In genomic region chr11:98069861-98070260, GRCh38 we compare ENCODE assay signal across 30 cellular contexts.
"Had no signal": no experiment of that assay in that cellular context is flagged by ENCODE, and none has a peak within 500 bp of the region (broad histone marks: within the 10 kb centered on the region; RNA-seq: fewer than 3 reads in every experiment).

No MANE protein-coding gene starts in this region.

- H3K4me3 Mint-ChIP-seq: activated CD4-positive, alpha-beta memory T cell treated with anti-CD3 and anti-CD28 coated beads, Interleukin-2, amount 10 ng/mL, durations not matched to agents 7 days and 5 days; activated CD4-positive, alpha-beta T cell treated with anti-CD3 and anti-CD28 coated beads, Interleukin-2, amount 10 ng/mL, durations not matched to agents 7 days and 5 days; activated naive CD8-positive, alpha-beta T cell; activated T-cell treated with anti-CD3 and anti-CD28 coated beads, Interleukin-2, amount 50 U/mL, for 24 hours; activated T-cell treated with anti-CD3 and anti-CD28 coated beads, Interleukin-2, amount 50 U/mL, for 72 hours; T-helper 17 cell; T-helper 2 cell treated with Interferon-gamma antibody and Interleukin-4, amounts not matched to agents 5 μg/mL and 100 μg/mL, for 36 hours had no signal

- H3K27me3 Mint-ChIP-seq: activated CD4-positive, alpha-beta memory T cell treated with anti-CD3 and anti-CD28 coated beads, Interleukin-2, amount 10 ng/mL, durations not matched to agents 7 days and 5 days; activated CD4-positive, alpha-beta T cell treated with anti-CD3 and anti-CD28 coated beads, Interleukin-2, amount 10 ng/mL, durations not matched to agents 7 days and 5 days; activated naive CD8-positive, alpha-beta T cell; activated T-cell treated with anti-CD3 and anti-CD28 coated beads, Interleukin-2, amount 50 U/mL, for 24 hours; T-helper 17 cell had no signal

- H3K27ac ChIP-seq: body of pancreas, colonic mucosa, epithelial cell of prostate, esophagus squamous epithelium, WERI-Rb-1 had no signal

- H3K9me3 ChIP-seq: colonic mucosa, esophagus squamous epithelium had no signal

- H3K27ac Mint-ChIP-seq: activated CD4-positive, alpha-beta memory T cell treated with anti-CD3 and anti-CD28 coated beads, Interleukin-2, amount 10 ng/mL, durations not matched to agents 7 days and 5 days; activated CD4-positive, alpha-beta T cell treated with anti-CD3 and anti-CD28 coated beads, Interleukin-2, amount 10 ng/mL, durations not matched to agents 7 days and 5 days; activated naive CD8-positive, alpha-beta T cell; activated T-cell treated with anti-CD3 and anti-CD28 coated beads, Interleukin-2, amount 50 U/mL, for 24 hours; activated T-cell treated with anti-CD3 and anti-CD28 coated beads, Interleukin-2, amount 50 U/mL, for 72 hours; T-helper 17 cell; T-helper 2 cell treated with Interferon-gamma antibody and Interleukin-4, amounts not matched to agents 5 μg/mL and 100 μg/mL, for 36 hours had no signal

- H3K27me3 ChIP-seq: body of pancreas, colonic mucosa, esophagus squamous epithelium had no signal

- H3K36me3 Mint-ChIP-seq: activated naive CD8-positive, alpha-beta T cell had no signal

- H3K4me3 ChIP-seq: body of pancreas, colonic mucosa, esophagus squamous epithelium had no signal

- ATAC-seq: activated T-cell treated with anti-CD3 and anti-CD28 coated beads, Interleukin-2, amount 50 U/mL, for 72 hours; body of pancreas; T-helper 17 cell had no signal

- DNase-seq: activated CD4-positive, alpha-beta memory T cell treated with anti-CD3 and anti-CD28 coated beads, Interleukin-2, amount 10 ng/mL, durations not matched to agents 7 days and 5 days; activated CD4-positive, alpha-beta T cell treated with anti-CD3 and anti-CD28 coated beads for 4 hours; activated CD4-positive, alpha-beta T cell treated with anti-CD3 and anti-CD28 coated beads, Interleukin-2, amount 10 ng/mL, durations not matched to agents 7 days and 5 days; activated CD4-positive, alpha-beta T cell treated with anti-CD3 and anti-CD28 coated beads, Interleukin-2, amount 50 U/mL, for 4 hours; activated CD4-positive, CD25-positive, alpha-beta regulatory T cell; activated CD4-positive, CD25-positive, alpha-beta regulatory T cell treated with anti-CD3 and anti-CD28 coated beads, Interleukin-2, amount 50 U/mL, for 72 hours; activated CD8-positive, alpha-beta memory T cell treated with anti-CD3 and anti-CD28 coated beads, Interleukin-2, amount 50 U/mL, for 48 hours; activated gamma-delta T cell; activated naive CD4-positive, alpha-beta T cell treated with anti-CD3 and anti-CD28 coated beads, Interleukin-2, amount 50 U/mL, for 16 hours; activated naive CD4-positive, alpha-beta T cell treated with Interleukin-2 at 50 U/mL for 16 hours; activated T-cell treated with anti-CD3 and anti-CD28 coated beads for 4 hours; activated T-cell treated with anti-CD3 and anti-CD28 coated beads, Interleukin-2, amount 50 U/mL, for 24 hours; activated T-cell treated with anti-CD3 and anti-CD28 coated beads, Interleukin-2, amount 50 U/mL, for 72 hours; amniotic stem cell; aorta; body of pancreas; central memory CD4-positive, alpha-beta T cell; cerebellar nuclear complex; colonic mucosa; effector CD8-positive, alpha-beta T cell; esophagus squamous epithelium; foreskin fibroblast; head of caudate nucleus; T-helper 1 cell; T-helper 17 cell; T1000; WERI-Rb-1 had no signal

- H3K9me3 Mint-ChIP-seq: activated CD4-positive, alpha-beta T cell treated with anti-CD3 and anti-CD28 coated beads, Interleukin-2, amount 10 ng/mL, durations not matched to agents 7 days and 5 days had no signal

- H3K36me3 ChIP-seq: colonic mucosa, esophagus squamous epithelium, WERI-Rb-1 had no signal

- H3K4me1 Mint-ChIP-seq: activated CD4-positive, alpha-beta memory T cell treated with anti-CD3 and anti-CD28 coated beads, Interleukin-2, amount 10 ng/mL, durations not matched to agents 7 days and 5 days; activated CD4-positive, alpha-beta T cell treated with anti-CD3 and anti-CD28 coated beads, Interleukin-2, amount 10 ng/mL, durations not matched to agents 7 days and 5 days; T-helper 17 cell had no signal

- H3K4me1 ChIP-seq: body of pancreas, colonic mucosa had no signal
